In the genomic region with DNA sequence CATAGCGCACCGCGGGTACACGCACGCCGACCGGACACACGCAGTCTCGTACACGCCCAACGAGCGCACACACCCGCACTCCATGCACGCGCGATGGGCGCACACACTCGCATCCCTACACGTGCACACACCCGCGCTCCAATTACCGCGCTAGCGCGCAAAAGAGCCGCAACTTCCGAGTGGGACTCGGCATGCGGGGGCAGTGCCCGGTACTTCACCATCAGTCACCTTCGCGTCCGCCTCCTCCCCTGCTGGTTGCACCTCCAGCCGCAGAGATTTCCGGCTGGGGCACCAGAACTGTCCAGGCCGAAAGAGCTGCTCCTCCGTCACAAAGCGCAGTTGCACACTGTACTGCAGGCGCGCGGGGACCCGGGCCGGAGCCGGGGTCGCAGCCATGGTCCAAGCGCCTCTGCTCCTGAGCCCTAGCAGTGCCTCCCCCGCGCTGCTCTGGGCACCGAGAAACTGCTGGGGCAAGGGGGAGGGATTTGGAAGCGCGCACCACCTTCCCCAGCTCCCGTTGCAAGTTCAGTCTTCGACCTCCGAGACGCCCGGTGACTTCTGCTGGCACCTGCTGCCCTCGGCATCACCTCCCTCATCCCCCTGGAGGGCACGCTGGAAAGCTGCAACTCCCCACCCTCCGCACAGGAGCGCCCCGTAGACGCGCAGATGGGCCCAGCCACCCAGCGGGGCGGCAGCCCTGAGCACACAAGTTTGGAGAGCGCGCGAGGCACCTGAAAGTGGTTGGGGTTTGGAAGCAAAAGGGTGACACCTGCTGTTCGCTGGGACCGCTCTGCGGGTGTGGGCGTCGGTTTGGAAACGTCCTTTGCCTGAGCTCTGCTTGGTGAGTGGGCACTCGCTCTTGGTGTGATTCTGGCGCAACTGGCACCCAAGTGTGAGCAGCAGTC, we compare ENCODE assay signal across 8 cellular contexts.
DNase-seq lines count a peak whose midpoint lies in the region; ATAC-seq and TF ChIP-seq lines count a peak whose summit lies in the region.

No MANE protein-coding gene starts in this region.

- H2AFZ ChIP-seq in hepatocyte, result peak overlapping the region; percentile 60

- TF ChIP-seq CTCF in GM10266 (IDR thresholded peaks at IDR 0.05; ENCODE audit: control insufficient read depth, insufficient read depth, low read depth, missing control alignments) (peak; percentile 38), hepatocyte (IDR thresholded peaks at IDR 0.05; ENCODE audit: poor library complexity) (peak; percentile 58)

- no peak overlapping the region for H3K27ac Mint-ChIP-seq in activated naive CD4-positive, alpha-beta T cell treated with anti-CD3 and anti-CD28 coated beads for 36 hours
- no peak overlapping the region for H3K27ac Mint-ChIP-seq in naive thymus-derived CD8-positive, alpha-beta T cell

- H3K36me3 Mint-ChIP-seq in activated naive CD4-positive, alpha-beta T cell treated with anti-CD3 and anti-CD28 coated beads for 36 hours (ENCODE audit: low read depth), result no peaks in the 10 kb centered on the region
- H3K36me3 Mint-ChIP-seq in naive thymus-derived CD8-positive, alpha-beta T cell, result no peaks in the 10 kb centered on the region

- H3K4me2 ChIP-seq in hepatocyte, result peak overlapping the region; percentile 89

- peaks cover 42% of the 10 kb centered on the region for H3K27me3 Mint-ChIP-seq in activated naive CD4-positive, alpha-beta T cell treated with anti-CD3 and anti-CD28 coated beads for 36 hours (ENCODE audit: low read depth)
- H3K27me3 Mint-ChIP-seq in naive thymus-derived CD8-positive, alpha-beta T cell, result peaks cover 28 to 66% (median 33%) of the 10 kb centered on the region in 5 donors

- H3K9me2 ChIP-seq in hepatocyte (replicated peaks; ENCODE audit: insufficient read depth), result no peaks in the 10 kb centered on the region

- H3K27me3 ChIP-seq in hepatocyte, result peaks cover 43% of the 10 kb centered on the region

- H4K20me1 ChIP-seq in hepatocyte (ENCODE audit: insufficient read depth, poor library complexity, severe bottlenecking), result no peaks in the 10 kb centered on the region

- CTCF ChIA-PET in activated naive CD4-positive, alpha-beta T cell treated with anti-CD3 and anti-CD28 coated beads for 36 hours (lab: Charles Lee), result interaction anchor here (0.9 to 2.9 kb wide), 7 partner anchors 9 to 323 kb away, joined by 3 to 19 read pairs (median 4); no protein-coding TSS in a partner anchor

- intact Hi-C loops in activated naive CD4-positive, alpha-beta T cell treated with anti-CD3 and anti-CD28 coated beads for 36 hours (cut with micrococcal nuclease), result loop anchor here (1.0 kb wide), 2 partner anchors 309 to 324 kb away; no protein-coding TSS in a partner anchor

- no peaks in the 10 kb centered on the region for H3K4me1 ChIP-seq in hepatocyte (ENCODE audit: insufficient read depth)

- 20% methylated on average over 74 of the region's 76 CpGs for WGBS in hepatocyte (ENCODE audit: low lambda C conversion rate, missing lambda C conversion rate)

- no peak overlapping the region for H3K27ac ChIP-seq in hepatocyte
- H3K27ac ChIP-seq in skin epidermis, result no peak overlapping the region

- H3K4me3 ChIP-seq in hepatocyte, result no peak overlapping the region
- peak overlapping the region in 4 of 7 experiments; percentile 8 to 34 (median 22) for H3K4me3 ChIP-seq in skin epidermis

- no peaks in the 10 kb centered on the region for H3K79me2 ChIP-seq in hepatocyte

- POLR2A ChIA-PET in naive thymus-derived CD8-positive, alpha-beta T cell (lab: Charles Lee), result no interaction called here

- peaks cover 2% of the 10 kb centered on the region for H3K4me1 Mint-ChIP-seq in activated naive CD4-positive, alpha-beta T cell treated with anti-CD3 and anti-CD28 coated beads for 36 hours (ENCODE audit: low read depth)
- H3K4me1 Mint-ChIP-seq in naive thymus-derived CD8-positive, alpha-beta T cell, result peaks cover 0 to 14% (median 1%) of the 10 kb centered on the region in 4 donors

- peak overlapping the region; percentile 61 for H3K4me3 Mint-ChIP-seq in activated naive CD4-positive, alpha-beta T cell treated with anti-CD3 and anti-CD28 coated beads for 36 hours
- peak overlapping the region in 5 of 10 donors; percentile 12 to 54 (median 36) for H3K4me3 Mint-ChIP-seq in naive thymus-derived CD8-positive, alpha-beta T cell

- ATAC-seq in HG02678 (IDR thresholded peaks at IDR 0.05; ENCODE audit: unreplicated experiment) (peak; percentile 61), GM18519 (IDR thresholded peaks at IDR 0.05; ENCODE audit: low FRiP score, unreplicated experiment) (no peak)
- no peak for ATAC-seq in naive thymus-derived CD8-positive, alpha-beta T cell

- DNase-seq in GM10266 (ENCODE audit: extremely low spot score), result peak; percentile 30
- DNase-seq in NCI-H2196 treated with DMSO at 0.1 percent for 48 hours (lab: John Stamatoyannopoulos, UW; ENCODE audit: unreplicated experiment), result peak; percentile 77
- peak; percentile 72 for DNase-seq in activated naive CD4-positive, alpha-beta T cell treated with anti-CD3 and anti-CD28 coated beads for 36 hours
- peak; percentile 75 for DNase-seq in hepatocyte (ENCODE audit: low spot score)
- no peak for DNase-seq in naive thymus-derived CD8-positive, alpha-beta T cell

- no peaks in the 10 kb centered on the region for H3K9me3 Mint-ChIP-seq in activated naive CD4-positive, alpha-beta T cell treated with anti-CD3 and anti-CD28 coated beads for 36 hours
- H3K9me3 Mint-ChIP-seq in naive thymus-derived CD8-positive, alpha-beta T cell, result peaks cover 0 to 2% (median 0%) of the 10 kb centered on the region in 9 donors

- no peaks in the 10 kb centered on the region for H3K9me3 ChIP-seq in hepatocyte (ENCODE audit: low read depth)

- H3K36me3 ChIP-seq in hepatocyte (replicated peaks; ENCODE audit: insufficient read depth, low read depth), result no peaks in the 10 kb centered on the region

Comparison
In these comparisons a context has a peak if more than half of its experiments do, and no peak if none do; other contexts are left out.
1. DNase-seq: peak in GM10266 (single experiment), NCI-H2196 treated with DMSO at 0.1 percent for 48 hours (single experiment), activated naive CD4-positive, alpha-beta T cell treated with anti-CD3 and anti-CD28 coated beads for 36 hours (single experiment) and hepatocyte (single experiment); none in naive thymus-derived CD8-positive, alpha-beta T cell (0 of 10).